7 cellular contexts compared by ENCODE assay signal in the genomic region with DNA sequence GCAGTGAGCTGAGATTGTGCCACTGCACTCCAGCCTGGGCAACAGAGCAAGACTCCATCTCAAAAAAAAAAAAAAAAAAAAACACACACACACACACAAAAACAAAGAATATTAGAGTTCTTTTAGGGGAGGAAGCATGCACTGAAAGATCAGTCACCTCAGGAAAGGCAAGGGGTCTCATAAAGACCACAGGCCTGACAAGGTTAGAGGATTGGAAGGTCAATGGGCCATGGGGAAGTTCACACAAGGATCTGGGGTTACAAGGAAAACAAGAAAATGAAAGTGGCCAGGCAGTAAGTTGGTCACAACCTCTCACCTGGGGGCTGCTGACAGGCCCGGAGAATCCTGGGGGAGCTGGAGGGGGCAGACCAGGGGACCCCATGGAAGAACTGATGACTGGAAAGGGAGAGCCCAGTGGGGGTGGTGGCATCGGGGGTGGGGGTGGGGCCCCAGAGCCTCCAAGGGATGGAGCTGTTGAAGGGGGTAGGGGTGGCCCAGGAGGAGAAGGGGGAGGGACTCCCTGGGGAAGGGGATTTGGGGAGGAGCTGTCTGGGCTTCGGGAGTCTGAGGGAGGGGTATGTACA. TPM values are rescaled to one million over a fixed set of nuclear protein-coding genes. Genes with fewer than 3 reads are reported as not detected.
DNase-seq lines count a peak whose midpoint lies in the region; ATAC-seq and TF ChIP-seq lines count a peak whose summit lies in the region.

No MANE protein-coding gene starts in this region.

- H3K4me3 Mint-ChIP-seq in activated B cell treated with CpG ODN at 0.5 μM for 24 hours (peak overlapping the region; percentile 99), glutamatergic neuron (ENCODE audit: unreplicated experiment) (peak overlapping the region; percentile 92)

- H3K27ac ChIP-seq in spleen: peak overlapping the region in 7 of 8 donors; percentile 95 to 99 (median 98)

- intact Hi-C loops in activated B cell treated with CpG ODN at 0.5 μM for 24 hours (cut with micrococcal nuclease) (no loop called here), spleen (cut with DNase I; ENCODE audit: low total_unique reads) (no loop called here)

- peaks cover 25 to 76% (median 57%) of the 10 kb centered on the region in 6 donors for H3K4me1 ChIP-seq in spleen

- ATAC-seq in activated B cell treated with CpG ODN at 0.5 μM for 24 hours (ENCODE audit: low read depth) (no peak), HG02610 (IDR thresholded peaks at IDR 0.05; ENCODE audit: unreplicated experiment) (no peak)

- TF ChIP-seq POLR2A in spleen (IDR thresholded peaks at IDR 0.05): no peak

- CTCF ChIA-PET in activated B cell treated with CpG ODN at 0.5 μM for 24 hours (lab: Charles Lee): interaction anchor here (1.2 to 2.7 kb wide), 2 partner anchors 37 to 80 kb away, joined by 3 to 13 read pairs; no protein-coding TSS in a partner anchor

- no peak for TF ChIP-seq CTCF in HFF-Myc (IDR thresholded peaks at IDR 0.05; ENCODE audit: low read depth, low read length, missing control alignments)
- TF ChIP-seq CTCF in activated B cell treated with CpG ODN at 0.5 μM for 24 hours (IDR thresholded peaks at IDR 0.05): no peak
- no peak for TF ChIP-seq CTCF in glutamatergic neuron (IDR thresholded peaks at IDR 0.05; ENCODE audit: partially characterized antibody, unreplicated experiment)
- no peak for TF ChIP-seq CTCF in spleen (IDR thresholded peaks at IDR 0.05 in 8 of 11, conservative IDR thresholded peaks at IDR 0.05 in 3 of 11)

- no peaks in the 10 kb centered on the region for H3K27me3 Mint-ChIP-seq in activated B cell treated with CpG ODN at 0.5 μM for 24 hours
- H3K27me3 Mint-ChIP-seq in glutamatergic neuron (ENCODE audit: unreplicated experiment): peaks cover 12% of the 10 kb centered on the region

- 38 to 55% (median 48%) methylated on average over 3 of the region's 3 CpGs for WGBS in spleen, 5 donors

- POLR2A ChIA-PET in activated B cell treated with CpG ODN at 0.5 μM for 24 hours (lab: Charles Lee): interaction anchor here (0.7 to 3.4 kb wide), 6 partner anchors 10 to 228 kb away, joined by 3 to 36 read pairs (median 8); partner anchors contain the start of genes RING1, WDR46 and ZBTB22

- H3K4me3 ChIP-seq in HFF-Myc (replicated peaks; ENCODE audit: low read depth, low read length) (peak overlapping the region; percentile 85), spleen (peak overlapping the region in 7 of 8 donors; percentile 73 to 99 (median 88))

- H3K36me3 Mint-ChIP-seq in activated B cell treated with CpG ODN at 0.5 μM for 24 hours (ENCODE audit: low read depth) (peaks cover 78% of the 10 kb centered on the region), glutamatergic neuron (ENCODE audit: unreplicated experiment) (no peaks in the 10 kb centered on the region)

- DNase-seq in HFF-Myc (ENCODE audit: extremely low read depth, low read depth) (no peak), activated B cell treated with CpG ODN at 0.5 μM for 24 hours (no peak), glutamatergic neuron (no peak), spleen (peak; percentile 76), COR-L47 (lab: John Stamatoyannopoulos, UW) (no peak), putamen (ENCODE audit: low spot score) (no peak)

- peak overlapping the region; percentile 96 for H3K27ac Mint-ChIP-seq in activated B cell treated with CpG ODN at 0.5 μM for 24 hours
- peak overlapping the region; percentile 82 for H3K27ac Mint-ChIP-seq in glutamatergic neuron (ENCODE audit: unreplicated experiment)

- no peaks in the 10 kb centered on the region for H3K9me3 Mint-ChIP-seq in activated B cell treated with CpG ODN at 0.5 μM for 24 hours
- H3K9me3 Mint-ChIP-seq in glutamatergic neuron (ENCODE audit: unreplicated experiment): peaks cover 17% of the 10 kb centered on the region

- peaks cover 64% of the 10 kb centered on the region for H3K4me1 Mint-ChIP-seq in activated B cell treated with CpG ODN at 0.5 μM for 24 hours
- H3K4me1 Mint-ChIP-seq in glutamatergic neuron (ENCODE audit: low read depth, unreplicated experiment): peaks cover 23% of the 10 kb centered on the region

- H3K9me3 ChIP-seq in spleen: no peaks in the 10 kb centered on the region

- H3K27me3 ChIP-seq in spleen (replicated peaks in 1 of 7): no peaks in the 10 kb centered on the region

- peaks cover 0 to 70% (median 54%) of the 10 kb centered on the region in 6 donors for H3K36me3 ChIP-seq in spleen

RNA-seq across cellular contexts. Expression of gene RXRB, which starts 1.5 kb away (rescaled TPM):
- total RNA-seq in activated B cell treated with CpG ODN at 0.5 μM for 24 hours: 72.4 and 74.3 TPM in 2 replicates
- total RNA-seq in glutamatergic neuron (ENCODE audit: unreplicated experiment): 45.3 TPM
- total RNA-seq in spleen: 10 to 100 TPM; 30.9 to 66.8 (median 54.2) TPM
- 10 to 100 TPM; 29.1 to 72.4 (median 53.0) TPM for polyA plus RNA-seq in spleen

RNA-seq across cellular contexts. Expression of gene SLC39A7, which starts 1.7 kb away (rescaled TPM):
- total RNA-seq in activated B cell treated with CpG ODN at 0.5 μM for 24 hours: 31.7 and 35.2 TPM in 2 replicates
- 92.8 TPM for total RNA-seq in glutamatergic neuron (ENCODE audit: unreplicated experiment)
- total RNA-seq in spleen: 10 to 100 TPM; 42.8 to 58.7 (median 48.8) TPM
- 10 to 100 TPM; 28.8 to 42.3 (median 33.8) TPM for polyA plus RNA-seq in spleen

RNA-seq across cellular contexts. Expression of gene HSD17B8, which starts 5.5 kb away (rescaled TPM):
- total RNA-seq in activated B cell treated with CpG ODN at 0.5 μM for 24 hours: 12.3 TPM in 2 replicates
- 4.6 TPM for total RNA-seq in glutamatergic neuron (ENCODE audit: unreplicated experiment)
- 10 to 100 TPM in 5 of 7 donors, 1 to 10 TPM in 2; 8.7 to 20.1 (median 14.9) TPM for total RNA-seq in spleen
- polyA plus RNA-seq in spleen: 10 to 100 TPM; 15.8 to 24.1 (median 16.5) TPM

RNA-seq across cellular contexts. Expression of gene COL11A2, which starts 6.7 kb away (rescaled TPM):
- total RNA-seq in activated B cell treated with CpG ODN at 0.5 μM for 24 hours (0.32 and 0.47 TPM in 2 replicates), glutamatergic neuron (ENCODE audit: unreplicated experiment) (3.8 TPM), spleen (1 to 10 TPM in 6 of 7 donors, under 1 TPM in 1; 0.79 to 2.4 (median 1.3) TPM)
- 1 to 10 TPM in 2 of 3 donors, under 1 TPM in 1; 0.68 to 2.2 (median 1.8) TPM for polyA plus RNA-seq in spleen

RNA-seq across cellular contexts. Expression of gene RING1, which starts 9.4 kb away (rescaled TPM):
- total RNA-seq in activated B cell treated with CpG ODN at 0.5 μM for 24 hours: 41.7 and 43.8 TPM in 2 replicates
- total RNA-seq in glutamatergic neuron (ENCODE audit: unreplicated experiment): 37.3 TPM
- total RNA-seq in spleen: 10 to 100 TPM; 13.4 to 37.8 (median 29.6) TPM
- polyA plus RNA-seq in spleen: 10 to 100 TPM; 29.2 to 42.3 (median 32.5) TPM
